Comparison of ENCODE assay signal across 8 cellular contexts in genomic region chr1:156498447-156499193, GRCh38. TPM values are rescaled to one million over a fixed set of nuclear protein-coding genes. Genes with fewer than 3 reads are reported as not detected.
DNase-seq lines count a peak whose midpoint lies in the region; ATAC-seq and TF ChIP-seq lines count a peak whose summit lies in the region.

No MANE protein-coding gene starts in this region.

- POLR2A ChIA-PET in T-cell (lab: Charles Lee) = interaction anchor here (0.5 to 1.0 kb wide), 5 partner anchors 13 to 220 kb away, joined by 3 to 7 read pairs (median 4); no protein-coding TSS in a partner anchor

- peaks cover 70% of the 10 kb centered on the region for H3K79me2 ChIP-seq in osteoblast (ENCODE audit: insufficient read depth, low read length)

- H3K9me3 ChIP-seq in HAP-1 (no peaks in the 10 kb centered on the region), osteoblast (ENCODE audit: low read depth, low read length) (no peaks in the 10 kb centered on the region)

- H3K4me1 ChIP-seq in HAP-1 (peaks cover 17% of the 10 kb centered on the region), osteoblast (ENCODE audit: insufficient read depth, low read length) (peaks cover 62% of the 10 kb centered on the region)

- in situ Hi-C loops in HAP-1 (cut with MboI; ENCODE audit: low sequenced_read_pairs) = no loop called here

- CTCF ChIA-PET in T-cell (lab: Charles Lee) = interaction anchor here (0.5 to 1.3 kb wide), 4 partner anchors 14 to 83 kb away, joined by 3 to 8 read pairs (median 4); no protein-coding TSS in a partner anchor

- H3K9me3 Mint-ChIP-seq in T-cell = no peaks in the 10 kb centered on the region

- no peak overlapping the region for H2AFZ ChIP-seq in osteoblast (ENCODE audit: low read length)

- H3K4me1 Mint-ChIP-seq in T-cell = peaks cover 69 to 79% (median 78%) of the 10 kb centered on the region in 3 donors

- peak overlapping the region; percentile 92 for H3K4me2 ChIP-seq in osteoblast (ENCODE audit: insufficient read depth, low read length)

- H3K4me3 Mint-ChIP-seq in T-cell = peak overlapping the region; percentile 82 to 92 (median 90)

- H3K4me3 ChIP-seq in HAP-1 (peak overlapping the region; percentile 88), fibroblast of the aortic adventitia (ENCODE audit: low read depth, low read length) (peak overlapping the region; percentile 93), osteoblast (ENCODE audit: insufficient read depth, low read length) (peak overlapping the region; percentile 98)

- H3K36me3 Mint-ChIP-seq in T-cell = peaks cover 9% of the 10 kb centered on the region

- H3K27ac Mint-ChIP-seq in T-cell = peak overlapping the region; percentile 74 to 85

- H3K36me3 ChIP-seq in HAP-1 (replicated peaks) (no peaks in the 10 kb centered on the region), osteoblast (ENCODE audit: insufficient read depth, low read length) (peaks cover 6% of the 10 kb centered on the region)

- H4K20me1 ChIP-seq in osteoblast (ENCODE audit: insufficient read depth, low read length) = peaks cover 60% of the 10 kb centered on the region

- H3K27me3 ChIP-seq in HAP-1 (ENCODE audit: low read depth) (no peaks in the 10 kb centered on the region), osteoblast (ENCODE audit: insufficient read depth, low read length) (no peaks in the 10 kb centered on the region)

- TF ChIP-seq CTCF in fibroblast of the aortic adventitia (IDR thresholded peaks at IDR 0.05; ENCODE audit: insufficient read depth, low read length) (no peak), osteoblast (IDR thresholded peaks at IDR 0.05; ENCODE audit: extremely low read depth, low read depth, low read length) (no peak)

- no peak for ATAC-seq in T-cell (replicated peaks in 1 of 4)
- no peak for ATAC-seq in GM21723 (IDR thresholded peaks at IDR 0.05; ENCODE audit: unreplicated experiment)
- ATAC-seq in GM21717 (IDR thresholded peaks at IDR 0.05; ENCODE audit: unreplicated experiment) = no peak
- ATAC-seq in HG03469 (IDR thresholded peaks at IDR 0.05; ENCODE audit: unreplicated experiment) = no peak
- no peak for ATAC-seq in HG03139 (IDR thresholded peaks at IDR 0.05; ENCODE audit: unreplicated experiment)

- H3K27ac ChIP-seq in osteoblast (ENCODE audit: low read depth, low read length) = peak overlapping the region; percentile 77

- H3K27me3 Mint-ChIP-seq in T-cell = no peaks in the 10 kb centered on the region

- DNase-seq in HAP-1 (ENCODE audit: low spot score in 2 of 2) (peak in 1 of 2 experiments; percentile 21), T-cell (no peak), fibroblast of the aortic adventitia (ENCODE audit: low read depth) (no peak), osteoblast (ENCODE audit: insufficient read length, low spot score, missing footprints) (peak; percentile 89)

RNA-seq across cellular contexts. Expression of gene MEF2D, which starts 2.0 kb away (rescaled TPM):
- total RNA-seq in T-cell = 100 to 1,000 TPM in 2 of 5 donors, 10 to 100 TPM in 3; 60.7 to 133 (median 79.3) TPM
- total RNA-seq in fibroblast of the aortic adventitia (ENCODE audit: low replicate concordance) = 6.0 and 11.6 TPM in 2 replicates
- 12.4 and 14.1 TPM in 2 replicates for total RNA-seq in osteoblast
